Comparison of ENCODE assay signal across 2 cellular contexts in genomic region chrX:121571333-121571732, GRCh38.
TF ChIP-seq lines count a peak whose summit lies in the region.

No MANE protein-coding gene starts in this region.

TF ChIP-seq in A549, 52 proteins besides CTCF, POLR2A, EP300 and RAD21 (continued from another document):
- no peak for TF ChIP-seq KDM5A (IDR thresholded peaks at IDR 0.05)
- no peak for TF ChIP-seq PHF8 (IDR thresholded peaks at IDR 0.05; ENCODE audit: borderline replicate concordance, low read depth)
- no peak for TF ChIP-seq MAFK (IDR thresholded peaks at IDR 0.05; ENCODE audit: partially characterized antibody)
TF ChIP-seq in A549: peak in this region for 0.

TF ChIP-seq in GM23338, 12 proteins besides CTCF, POLR2A, EP300 and RAD21:
- TF ChIP-seq ETS1 (IDR thresholded peaks at IDR 0.05) (no peak), STAT1 (IDR thresholded peaks at IDR 0.05; ENCODE audit: unreplicated experiment) (no peak), ZNF114 (CRISPR knock-in tag; IDR thresholded peaks at IDR 0.05) (no peak), EZH2phosphoT487 (IDR thresholded peaks at IDR 0.05; ENCODE audit: unreplicated experiment) (no peak), JUNB (IDR thresholded peaks at IDR 0.05; ENCODE audit: unreplicated experiment) (no peak), CREB1 (CRISPR knock-in tag; IDR thresholded peaks at IDR 0.05; ENCODE audit: low read depth) (no peak), NANOG (IDR thresholded peaks at IDR 0.05; ENCODE audit: borderline replicate concordance) (no peak), EZH2 (IDR thresholded peaks at IDR 0.05; ENCODE audit: low read depth, unreplicated experiment) (no peak), REST (IDR thresholded peaks at IDR 0.05; ENCODE audit: unreplicated experiment) (no peak), POLR2AphosphoS5 (IDR thresholded peaks at IDR 0.05; ENCODE audit: low read depth) (no peak), ZNF462 (CRISPR knock-in tag; IDR thresholded peaks at IDR 0.05) (no peak), ZNF331 (CRISPR knock-in tag; IDR thresholded peaks at IDR 0.05; ENCODE audit: low read depth) (no peak)
